ENCODE assay signal across 5 cellular contexts in the genomic region with DNA sequence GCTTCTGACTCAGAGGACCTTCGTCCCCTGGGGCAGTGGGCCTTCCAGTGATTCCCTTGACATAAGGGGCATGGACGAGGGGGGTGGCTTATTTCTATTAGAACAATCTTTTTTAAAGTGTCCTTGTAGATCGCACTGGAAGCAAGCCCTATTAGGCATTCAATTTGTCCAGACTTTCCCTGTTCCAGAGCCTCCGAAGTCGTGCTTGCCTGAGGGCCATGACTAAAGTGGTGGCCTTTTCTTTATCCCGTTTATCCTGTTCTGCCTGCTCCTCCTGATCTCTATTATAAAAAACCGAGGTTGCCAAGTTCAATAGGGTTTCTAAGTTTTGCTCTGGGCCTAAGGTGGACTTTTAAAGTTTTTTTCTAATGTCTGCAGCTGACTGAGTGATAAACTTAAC. TPM values are rescaled to one million over a fixed set of nuclear protein-coding genes. Genes with fewer than 3 reads are reported as not detected.
"Had no signal": no experiment of that assay in that cellular context is flagged by ENCODE, and none has a peak within 500 bp of the region (broad histone marks: within the 10 kb centered on the region; RNA-seq: fewer than 3 reads in every experiment).

No MANE protein-coding gene starts in this region.

RNA-seq across cellular contexts. Expression of a gene that starts 26.3 kb away (rescaled TPM):
- total RNA-seq: activated CD4-positive, alpha-beta T cell treated with anti-CD3 and anti-CD28 coated beads, Interleukin-2, amount 10 ng/mL, durations not matched to agents 24 days and 14 days; activated CD8-positive, alpha-beta memory T cell treated with anti-CD3 and anti-CD28 coated beads for 36 hours; activated CD8-positive, alpha-beta T cell treated with anti-CD3 and anti-CD28 coated beads for 36 hours; SJSA1 had no signal
- polyA plus RNA-seq: SK-N-SH had no signal
